8 cellular contexts compared by ENCODE assay signal in the genomic region with DNA sequence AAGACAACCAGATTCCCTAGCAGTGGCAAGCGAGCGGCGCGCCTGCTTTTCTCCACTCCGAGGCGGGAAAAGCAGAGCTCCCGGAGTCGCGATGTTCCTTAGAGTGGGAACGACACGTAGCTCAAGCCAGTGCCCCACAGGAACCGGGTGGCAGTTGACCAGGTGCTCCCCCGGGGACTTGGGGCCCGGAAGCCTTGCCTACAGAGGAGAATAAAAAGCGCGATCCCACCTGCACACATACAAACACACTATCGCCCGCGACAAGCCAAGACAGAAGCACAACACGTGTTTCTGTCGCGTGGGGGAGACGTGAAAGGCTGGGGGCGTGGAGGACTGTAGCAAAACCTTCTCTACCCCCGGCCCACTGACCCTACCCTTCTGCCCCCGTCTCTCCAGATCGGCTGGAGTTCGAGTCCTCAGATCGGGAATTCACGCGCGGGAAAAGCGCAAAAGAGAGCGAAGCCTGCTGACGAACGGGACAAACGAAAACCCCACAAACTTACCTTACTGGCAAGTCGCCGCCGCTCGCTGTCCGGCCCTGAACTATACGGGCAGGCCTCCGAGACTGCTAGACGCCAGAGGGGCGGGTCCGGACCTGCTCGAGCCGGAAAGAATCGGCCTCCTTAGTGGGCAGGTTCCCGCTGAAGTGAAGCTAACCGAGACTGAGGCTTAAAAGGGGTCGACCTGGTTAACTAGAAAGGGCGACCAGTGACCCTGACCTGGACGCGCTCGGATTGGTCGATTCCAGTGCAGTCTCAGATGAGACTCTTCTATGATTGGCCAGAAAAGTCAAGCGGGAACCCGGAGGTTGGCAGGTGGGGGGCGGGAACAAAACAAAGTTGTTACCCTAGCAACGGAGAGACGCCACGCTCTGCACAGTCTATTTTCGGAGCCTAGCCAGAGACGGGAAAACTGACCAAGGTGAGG.
DNase-seq lines count a peak whose midpoint lies in the region; TF ChIP-seq lines count a peak whose summit lies in the region.

A gene (plus strand): TSS at position 842 of the 927 bp plus-strand sequence. CDS start 6,265 bp downstream, outside the sequence.
A gene with protein sequence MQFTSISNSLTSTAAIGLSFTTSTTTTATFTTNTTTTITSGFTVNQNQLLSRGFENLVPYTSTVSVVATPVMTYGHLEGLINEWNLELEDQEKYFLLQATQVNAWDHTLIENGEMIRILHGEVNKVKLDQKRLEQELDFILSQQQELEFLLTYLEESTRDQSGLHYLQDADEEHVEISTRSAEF (minus strand): TSS at position 664 of the 927 bp plus-strand sequence. CDS start 31,287 bp downstream, outside the sequence.

- peaks cover 7% of the 10 kb centered on the region for H3K4me1 Mint-ChIP-seq in T-helper 2 cell treated with Interferon-gamma antibody and Interleukin-4, amounts not matched to agents 5 μg/mL and 100 μg/mL, for 36 hours (ENCODE audit: low read depth)

- peak within 1 kb of the TSS; percentile 69 for H3K27ac Mint-ChIP-seq in T-helper 2 cell treated with Interferon-gamma antibody and Interleukin-4, amounts not matched to agents 5 μg/mL and 100 μg/mL, for 36 hours

- H3K27ac ChIP-seq in HEK293 (ENCODE audit: extremely low read depth, low read depth, low read length) (peak within 1 kb of the TSS; percentile 11; the same call in 1 of the 2 replicates), skin epidermis (no peak within 1 kb of the TSS)

- H3K4me3 ChIP-seq in HEK293 (ENCODE audit: low read depth, low read length) (peak within 1 kb of the TSS; percentile 59), astrocyte of the cerebellum (ENCODE audit: low read depth, low read length) (peak within 1 kb of the TSS; percentile 46), iPS-15b (ENCODE audit: low read depth, low read length) (peak within 1 kb of the TSS; percentile 77), skin epidermis (peak within 1 kb of the TSS; percentile 19 to 56 (median 36))

- no peaks in the 10 kb centered on the region for H3K36me3 Mint-ChIP-seq in T-helper 2 cell treated with Interferon-gamma antibody and Interleukin-4, amounts not matched to agents 5 μg/mL and 100 μg/mL, for 36 hours (ENCODE audit: low read depth)

- no peaks in the 10 kb centered on the region for H3K9me3 Mint-ChIP-seq in T-helper 2 cell treated with Interferon-gamma antibody and Interleukin-4, amounts not matched to agents 5 μg/mL and 100 μg/mL, for 36 hours

- H3K9ac ChIP-seq in iPS-15b (ENCODE audit: low read depth, low read length), result peak within 1 kb of the TSS; percentile 71

- peak within 1 kb of the TSS; percentile 86 for H3K4me3 Mint-ChIP-seq in T-helper 2 cell treated with Interferon-gamma antibody and Interleukin-4, amounts not matched to agents 5 μg/mL and 100 μg/mL, for 36 hours

- no peaks in the 10 kb centered on the region for H3K9me3 ChIP-seq in HEK293 (ENCODE audit: control insufficient read depth, insufficient read depth, low read depth, low read length)
- H3K9me3 ChIP-seq in iPS-15b (ENCODE audit: control insufficient read depth, insufficient read depth, low read length), result no peaks in the 10 kb centered on the region

- in situ Hi-C loops in astrocyte of the cerebellum (cut with HindIII; ENCODE audit: low sequenced_read_pairs), result no loop called here

- POLR2A ChIA-PET in HEK293 (lab: Yijun Ruan, JAX), result interaction anchor here (0.7 to 1.5 kb wide), 7 partner anchors 12 to 424 kb away, joined by 3 to 7 read pairs (median 4); a partner anchor contains a TSS

- H3K36me3 ChIP-seq in HEK293 (ENCODE audit: control insufficient read depth in 2 of 2, insufficient read depth in 1 of 2, low read length in 2 of 2), result no peaks in the 10 kb centered on the region
- H3K36me3 ChIP-seq in iPS-15b (ENCODE audit: control insufficient read depth, insufficient read depth, low read length), result no peaks in the 10 kb centered on the region

- H3K4me1 ChIP-seq in HEK293 (ENCODE audit: control insufficient read depth, insufficient read depth, low read length) (no peaks in the 10 kb centered on the region), iPS-15b (ENCODE audit: control insufficient read depth, insufficient read depth, low read length) (peaks cover 9% of the 10 kb centered on the region)

- H3K27me3 Mint-ChIP-seq in T-helper 2 cell treated with Interferon-gamma antibody and Interleukin-4, amounts not matched to agents 5 μg/mL and 100 μg/mL, for 36 hours (ENCODE audit: low read depth), result no peaks in the 10 kb centered on the region

- H3K27me3 ChIP-seq in iPS-15b (ENCODE audit: control insufficient read depth, insufficient read depth, low read length), result no peaks in the 10 kb centered on the region

- CTCF ChIA-PET in HEK293 (lab: Yijun Ruan, JAX), result no interaction called here

- DNase-seq in EH (ENCODE audit: low read depth) (peak; percentile 41), MV-4-11 (lab: John Stamatoyannopoulos, UW) (peak; percentile 31), astrocyte of the cerebellum (ENCODE audit: low read depth) (no peak), NCI-H446 treated with DMSO at 0.1 percent for 48 hours (lab: John Stamatoyannopoulos, UW) (no peak)
- DNase-seq in T-helper 2 cell treated with Interferon-gamma antibody and Interleukin-4, amounts not matched to agents 5 μg/mL and 100 μg/mL, for 36 hours (ENCODE audit: low spot score), result peak; percentile 49

- TF ChIP-seq CTCF in HEK293 (tag by site-specific recombination; IDR thresholded peaks at IDR 0.05), result no peak
- no peak for TF ChIP-seq CTCF in astrocyte of the cerebellum (IDR thresholded peaks at IDR 0.05; ENCODE audit: low read depth, low read length, missing control alignments)

TF ChIP-seq in HEK293, 187 proteins besides CTCF, POLR2A, EP300 and RAD21 (continues in another document):
- no peak for TF ChIP-seq ZNF514 (tag by site-specific recombination; IDR thresholded peaks at IDR 0.05)
- no peak for TF ChIP-seq ZFP37 (tag by site-specific recombination; IDR thresholded peaks at IDR 0.05)
- no peak for TF ChIP-seq ZNF544 (tag by site-specific recombination; IDR thresholded peaks at IDR 0.05)
- no peak for TF ChIP-seq SCRT1 (tag by site-specific recombination; IDR thresholded peaks at IDR 0.05; ENCODE audit: borderline replicate concordance)
- TF ChIP-seq ZNF529 (tag by site-specific recombination; IDR thresholded peaks at IDR 0.05; ENCODE audit: insufficient replicate concordance), result no peak
- no peak for TF ChIP-seq ZNF791 (tag by site-specific recombination; IDR thresholded peaks at IDR 0.05)
- TF ChIP-seq ZNF366 (tag by site-specific recombination; conservative IDR thresholded peaks at IDR 0.05), result no peak
- TF ChIP-seq, protein P1, sequence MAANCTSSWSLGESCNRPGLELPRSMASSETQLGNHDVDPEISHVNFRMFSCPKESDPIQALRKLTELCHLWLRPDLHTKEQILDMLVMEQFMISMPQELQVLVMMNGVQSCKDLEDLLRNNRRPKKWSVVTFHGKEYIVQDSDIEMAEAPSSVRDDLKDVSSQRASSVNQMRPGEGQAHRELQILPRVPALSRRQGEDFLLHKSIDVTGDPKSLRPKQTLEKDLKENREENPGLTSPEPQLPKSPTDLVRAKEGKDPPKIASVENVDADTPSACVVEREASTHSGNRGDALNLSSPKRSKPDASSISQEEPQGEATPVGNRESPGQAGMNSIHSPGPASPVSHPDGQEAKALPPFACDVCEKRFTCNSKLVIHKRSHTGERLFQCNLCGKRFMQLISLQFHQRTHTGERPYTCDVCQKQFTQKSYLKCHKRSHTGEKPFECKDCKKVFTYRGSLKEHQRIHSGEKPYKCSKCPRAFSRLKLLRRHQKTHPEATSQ (tag by site-specific recombination; IDR thresholded peaks at IDR 0.05), result no peak
- TF ChIP-seq ZNF530 (tag by site-specific recombination; IDR thresholded peaks at IDR 0.05; ENCODE audit: low read depth), result no peak
- TF ChIP-seq, protein P2, sequence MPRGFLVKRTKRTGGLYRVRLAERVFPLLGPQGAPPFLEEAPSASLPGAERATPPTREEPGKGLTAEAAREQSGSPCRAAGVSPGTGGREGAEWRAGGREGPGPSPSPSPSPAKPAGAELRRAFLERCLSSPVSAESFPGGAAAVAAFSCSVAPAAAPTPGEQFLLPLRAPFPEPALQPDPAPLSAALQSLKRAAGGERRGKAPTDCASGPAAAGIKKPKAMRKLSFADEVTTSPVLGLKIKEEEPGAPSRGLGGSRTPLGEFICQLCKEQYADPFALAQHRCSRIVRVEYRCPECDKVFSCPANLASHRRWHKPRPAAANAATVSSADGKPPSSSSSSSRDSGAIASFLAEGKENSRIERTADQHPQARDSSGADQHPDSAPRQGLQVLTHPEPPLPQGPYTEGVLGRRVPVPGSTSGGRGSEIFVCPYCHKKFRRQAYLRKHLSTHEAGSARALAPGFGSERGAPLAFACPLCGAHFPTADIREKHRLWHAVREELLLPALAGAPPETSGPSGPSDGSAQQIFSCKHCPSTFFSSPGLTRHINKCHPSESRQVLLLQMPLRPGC (tag by site-specific recombination; IDR thresholded peaks at IDR 0.05), result no peak
- TF ChIP-seq ZNF169 (tag by site-specific recombination; IDR thresholded peaks at IDR 0.05), result no peak
- TF ChIP-seq HOXC10 (CRISPR knock-in tag; IDR thresholded peaks at IDR 0.05), result 0 out of 2 replicates have a peak, but pooled peaks have one; percentile 59
- TF ChIP-seq ZNF670 (tag by site-specific recombination; IDR thresholded peaks at IDR 0.05; ENCODE audit: low read depth), result no peak
- TF ChIP-seq ZFHX2 (tag by site-specific recombination; conservative IDR thresholded peaks at IDR 0.05), result peak; percentile 24; the same call in 1 of the 2 replicates
- TF ChIP-seq ZNF324 (tag by site-specific recombination; IDR thresholded peaks at IDR 0.05), result no peak
- TF ChIP-seq, protein P3, sequence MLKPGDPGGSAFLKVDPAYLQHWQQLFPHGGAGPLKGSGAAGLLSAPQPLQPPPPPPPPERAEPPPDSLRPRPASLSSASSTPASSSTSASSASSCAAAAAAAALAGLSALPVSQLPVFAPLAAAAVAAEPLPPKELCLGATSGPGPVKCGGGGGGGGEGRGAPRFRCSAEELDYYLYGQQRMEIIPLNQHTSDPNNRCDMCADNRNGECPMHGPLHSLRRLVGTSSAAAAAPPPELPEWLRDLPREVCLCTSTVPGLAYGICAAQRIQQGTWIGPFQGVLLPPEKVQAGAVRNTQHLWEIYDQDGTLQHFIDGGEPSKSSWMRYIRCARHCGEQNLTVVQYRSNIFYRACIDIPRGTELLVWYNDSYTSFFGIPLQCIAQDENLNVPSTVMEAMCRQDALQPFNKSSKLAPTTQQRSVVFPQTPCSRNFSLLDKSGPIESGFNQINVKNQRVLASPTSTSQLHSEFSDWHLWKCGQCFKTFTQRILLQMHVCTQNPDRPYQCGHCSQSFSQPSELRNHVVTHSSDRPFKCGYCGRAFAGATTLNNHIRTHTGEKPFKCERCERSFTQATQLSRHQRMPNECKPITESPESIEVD (tag by site-specific recombination; IDR thresholded peaks at IDR 0.05), result no peak

Comparison
In these comparisons a context has a peak if more than half of its experiments do, and no peak if none do; other contexts are left out.
1. DNase-seq: peak in EH (single experiment), MV-4-11 (single experiment) and T-helper 2 cell treated with Interferon-gamma antibody and Interleukin-4, amounts not matched to agents 5 μg/mL and 100 μg/mL, for 36 hours (single experiment); none in astrocyte of the cerebellum (single experiment) and NCI-H446 treated with DMSO at 0.1 percent for 48 hours (single experiment).
2. Peak in every context shown above with its lines, with median percentiles within 50 percentile points of each other: H3K4me3 ChIP-seq.